26 cellular contexts compared by ENCODE assay signal in genomic region chr7:137851361-137851945, GRCh38. TPM values are rescaled to one million over a fixed set of nuclear protein-coding genes. Genes with fewer than 3 reads are reported as not detected.
DNase-seq lines count a peak whose midpoint lies in the region; ATAC-seq, FAIRE-seq and TF ChIP-seq lines count a peak whose summit lies in the region.
"Had no signal": no experiment of that assay in that cellular context is flagged by ENCODE, and none has a peak within 500 bp of the region (broad histone marks: within the 10 kb centered on the region; RNA-seq: fewer than 3 reads in every experiment).

No MANE protein-coding gene starts in this region.

- H3K4me3 Mint-ChIP-seq in T-helper 17 cell = no peak overlapping the region
- H3K4me3 Mint-ChIP-seq: activated CD4-positive, alpha-beta T cell treated with anti-CD3 and anti-CD28 coated beads, Interleukin-2, amount 10 ng/mL, durations not matched to agents 24 days and 14 days; CD4-positive, CD25-positive, alpha-beta regulatory T cell; dendritic cell treated with granulocyte-macrophage colony-stimulating factor and Interleukin-4, amounts not matched to agents 40 ng/mL and 50 ng/mL, for 4 days; H9; nephron had no signal

- intact Hi-C loops in IMR-90 (cut with micrococcal nuclease) = no loop called here
- intact Hi-C loops in dorsolateral prefrontal cortex (cut with DNase I) = no loop called here

- POLR2A ChIA-PET in IMR-90 (lab: Charles Lee; ENCODE audit: unreplicated experiment) = no interaction called here

- no CpG with 5 or more reads among the region's 2 CpGs for WGBS in IMR-90 (ENCODE audit: extremely low coverage in 2 of 2, insufficient read length in 1 of 2), 2 experiments

- no peak overlapping the region for H2BK15ac ChIP-seq in IMR-90 (ENCODE audit: low read depth, low read length)

- H3K27ac ChIP-seq in IMR-90 (ENCODE audit: insufficient read depth, low read length) (no peak overlapping the region), dorsolateral prefrontal cortex (no peak overlapping the region)
- H3K27ac ChIP-seq: adrenal gland, cardiac muscle cell, sigmoid colon, SJSA1, testis had no signal

- H2AK9ac ChIP-seq in IMR-90 (replicated peaks; ENCODE audit: low read depth, low read length, poor library complexity) = no peak overlapping the region

- in situ Hi-C loops in IMR-90 (cut with MboI; ENCODE audit: low sequenced_read_pairs) = no loop called here
- in situ Hi-C loops in GM13977 (cut with MboI; ENCODE audit: low pct_unique_long_range_greater_than_20kb, low sequenced_read_pairs, unreplicated experiment) = no loop called here

- DNase-seq in EH (ENCODE audit: low read depth) (peak; percentile 61), IMR-90 (peak; percentile 58), bronchial epithelial cell (ENCODE audit: low read depth) (peak; percentile 69), kidney glomerular epithelial cell (lab: John Stamatoyannopoulos, UW) (peak; percentile 2), T-helper 17 cell (no peak), GM13977 (ENCODE audit: low spot score) (no peak), dorsolateral prefrontal cortex (no peak), NCI-H526 treated with DMSO at 0.1 percent for 48 hours (lab: John Stamatoyannopoulos, UW) (no peak)
- DNase-seq: activated CD4-positive, alpha-beta T cell treated with anti-CD3 and anti-CD28 coated beads, Interleukin-2, amount 10 ng/mL, durations not matched to agents 24 days and 14 days; activated effector memory CD4-positive, alpha-beta T cell treated with Interleukin-2 at 50 U/mL for 16 hours; adrenal gland; CD4-positive, CD25-positive, alpha-beta regulatory T cell; foreskin melanocyte; GDM1; H9; hippocampal formation; KG1; NCI-H187 treated with DMSO at 0.1 percent for 48 hours; NCI-H345; sigmoid colon; testis had no signal

- peak overlapping the region; percentile 68; the same call in 1 of the 2 replicates for H3K23ac ChIP-seq in IMR-90 (ENCODE audit: low read depth, low read length)

- dilution Hi-C loops in IMR-90 (cut with HindIII; ENCODE audit: low sequenced_read_pairs, unreplicated experiment) = no loop called here

- H3K18ac ChIP-seq in IMR-90 (ENCODE audit: low read depth, low read length) = no peak overlapping the region

- no peak overlapping the region for H2BK20ac ChIP-seq in IMR-90 (ENCODE audit: low read depth, low read length)

- H3K4me3 ChIP-seq in IMR-90 (ENCODE audit: insufficient read depth, low read depth, low read length) = no peak overlapping the region
- H3K4me3 ChIP-seq in bronchial epithelial cell (ENCODE audit: low read depth, low read length) = no peak overlapping the region
- H3K4me3 ChIP-seq in dorsolateral prefrontal cortex = no peak overlapping the region
- H3K4me3 ChIP-seq: adrenal gland, cardiac muscle cell, sigmoid colon, SJSA1, testis had no signal

- TF ChIP-seq RAD21 in IMR-90 (IDR thresholded peaks at IDR 0.05; ENCODE audit: low read length) = no peak

- peaks cover 17% of the 10 kb centered on the region for H3K27me3 Mint-ChIP-seq in T-helper 17 cell

- CTCF ChIA-PET in IMR-90 (lab: Yijun Ruan, JAX) = no interaction called here

- H2BK5ac ChIP-seq in IMR-90 (ENCODE audit: low read depth, low read length, poor library complexity, severe bottlenecking) = peak overlapping the region; percentile 16

- no peak for FAIRE-seq in bronchial epithelial cell (lab: Jason Lieb, UNC)

- H3K79me1 ChIP-seq in IMR-90 (ENCODE audit: low read depth in 1 of 2, low read length in 2 of 2) = no peaks in the 10 kb centered on the region; a peak in 1 of 4 replicates

- H3K4me1 ChIP-seq in IMR-90 (ENCODE audit: control insufficient read depth, insufficient read depth, low read length) = peaks cover 13% of the 10 kb centered on the region; the same call in 1 of the 2 replicates
- H3K4me1 ChIP-seq: testis had no signal

- no peak overlapping the region for H4K91ac ChIP-seq in IMR-90 (ENCODE audit: insufficient read depth, low read depth, low read length)

- H3K36me3 ChIP-seq in IMR-90 (ENCODE audit: control insufficient read depth, insufficient read depth, low read length) = 0 out of 2 replicates have a peak, but pooled peaks cover 2% of the 10 kb centered on the region
- H3K36me3 ChIP-seq in bronchial epithelial cell (ENCODE audit: control insufficient read depth, insufficient read depth, low read length) = no peaks in the 10 kb centered on the region
- H3K36me3 ChIP-seq: adrenal gland, cardiac muscle cell, SJSA1 had no signal

- no peak overlapping the region for H4K5ac ChIP-seq in IMR-90 (ENCODE audit: low read depth, low read length)

- no peak overlapping the region for H3K27ac Mint-ChIP-seq in T-helper 17 cell
- H3K27ac Mint-ChIP-seq: activated CD4-positive, alpha-beta T cell treated with anti-CD3 and anti-CD28 coated beads, Interleukin-2, amount 10 ng/mL, durations not matched to agents 24 days and 14 days; CD4-positive, CD25-positive, alpha-beta regulatory T cell; dendritic cell treated with granulocyte-macrophage colony-stimulating factor and Interleukin-4, amounts not matched to agents 40 ng/mL and 50 ng/mL, for 4 days; H9; nephron had no signal

- no peak overlapping the region; a peak in 1 of 4 replicates for H4K8ac ChIP-seq in IMR-90 (ENCODE audit: low read depth in 2 of 2, low read length in 2 of 2)

- no peak overlapping the region for H3K9ac ChIP-seq in IMR-90 (ENCODE audit: low read depth, low read length)

- no peaks in the 10 kb centered on the region for H3K4me1 Mint-ChIP-seq in T-helper 17 cell
- H3K4me1 Mint-ChIP-seq: nephron had no signal

- H3K36me3 Mint-ChIP-seq in T-helper 17 cell (ENCODE audit: low read depth) = no peaks in the 10 kb centered on the region
- H3K36me3 Mint-ChIP-seq: CD4-positive, CD25-positive, alpha-beta regulatory T cell had no signal

- H4K20me1 ChIP-seq in IMR-90 (ENCODE audit: insufficient read depth, low read length) = no peaks in the 10 kb centered on the region; the same call in 1 of the 2 replicates

- no peak overlapping the region for H3K4ac ChIP-seq in IMR-90 (ENCODE audit: low read depth, low read length)

- no TSS peak for BruUV-seq in IMR-90 (replicated peaks; lab: Mats Ljungman, UMichigan)

- TF ChIP-seq POLR2A in IMR-90 (IDR thresholded peaks at IDR 0.05; ENCODE audit: low read depth, low read length) = no peak

- no peaks in the 10 kb centered on the region for H3K9me3 ChIP-seq in IMR-90 (ENCODE audit: control insufficient read depth, insufficient read depth, low read length)
- H3K9me3 ChIP-seq in T-helper 17 cell (ENCODE audit: control insufficient read depth, low read length, poor library complexity, severe bottlenecking) = no peaks in the 10 kb centered on the region
- H3K9me3 ChIP-seq: adrenal gland, sigmoid colon, testis had no signal

- H3K27me3 ChIP-seq in IMR-90 (ENCODE audit: control insufficient read depth, insufficient read depth, low read length) (no peaks in the 10 kb centered on the region; the same call in 1 of the 2 replicates), bronchial epithelial cell (ENCODE audit: control insufficient read depth, insufficient read depth, low read length) (peaks cover 16% of the 10 kb centered on the region), dorsolateral prefrontal cortex (no peaks in the 10 kb centered on the region)
- H3K27me3 ChIP-seq: adrenal gland, testis had no signal

- peaks cover 7% of the 10 kb centered on the region; the same call in 1 of the 2 replicates for H3K9me1 ChIP-seq in IMR-90 (ENCODE audit: insufficient read depth, low read length)

- H2BK120ac ChIP-seq in IMR-90 (ENCODE audit: low read depth, low read length) = no peak overlapping the region

- H3K4me2 ChIP-seq in IMR-90 (ENCODE audit: low read depth, low read length) = no peak overlapping the region

- no peak overlapping the region for H2AK5ac ChIP-seq in IMR-90 (ENCODE audit: low read depth, low read length)

- 0 out of 2 replicates have a peak overlapping the region, but pooled peaks have one; percentile 12 for H3K14ac ChIP-seq in IMR-90 (replicated peaks; ENCODE audit: low read depth, low read length)

- ATAC-seq in IMR-90 (ENCODE audit: low read depth) (no peak), T-helper 17 cell (no peak)
- ATAC-seq: Panc1 had no signal

- TF ChIP-seq CTCF in IMR-90 (conservative IDR thresholded peaks at IDR 0.05; ENCODE audit: low read depth, low read length) (no peak), bronchial epithelial cell (IDR thresholded peaks at IDR 0.05; ENCODE audit: insufficient read depth, low read length, severe bottlenecking) (no peak), GM13977 (IDR thresholded peaks at IDR 0.05; ENCODE audit: extremely low read depth, insufficient read depth, missing control alignments) (no peak), dorsolateral prefrontal cortex (IDR thresholded peaks at IDR 0.05 in 54 of 56, conservative IDR thresholded peaks at IDR 0.05 in 2 of 56; ENCODE audit: low read depth in 1 of 56, partially characterized antibody in 56 of 56) (no peak)

- no peak overlapping the region for H3K56ac ChIP-seq in IMR-90 (ENCODE audit: extremely low read depth, insufficient read depth, low read length)

- no peak overlapping the region for H2AFZ ChIP-seq in IMR-90 (replicated peaks; ENCODE audit: low read length, poor library complexity)

TF ChIP-seq in IMR-90, 13 proteins besides CTCF, POLR2A, EP300 and RAD21:
- TF ChIP-seq CEBPB (IDR thresholded peaks at IDR 0.05; ENCODE audit: low read depth, low read length) (peak; percentile 36; the same call in 1 of the 2 replicates), MAFK (IDR thresholded peaks at IDR 0.05; ENCODE audit: low read depth, low read length) (no peak)

RNA-seq across cellular contexts. Expression of gene DGKI, which starts 4.7 kb away (rescaled TPM):
- total RNA-seq in IMR-90 (2012; rRNA removed) (15.3 and 15.8 TPM in 2 replicates), bronchial epithelial cell (under 0.01 and 0.38 TPM in 2 replicates), T-helper 17 cell (under 1 TPM; 0.02 to 0.26 TPM), dorsolateral prefrontal cortex (100 to 1,000 TPM in 70 of 120 experiments, 10 to 100 TPM in 50; 46.2 to 154 (median 103) TPM)
- 3.8 and 3.9 TPM in 2 replicates for polyA plus RNA-seq in IMR-90 (2012; rRNA removed)
- 1.8 and 2.6 TPM in 2 replicates for polyA plus RNA-seq in IMR-90 (2012; cell fraction: cytosol; rRNA removed)
- 6.1 and 19.7 TPM in 2 replicates for polyA plus RNA-seq in IMR-90 (2012; cell fraction: nucleus; rRNA removed; ENCODE audit: low replicate concordance)
- total RNA-seq: CD4-positive, CD25-positive, alpha-beta regulatory T cell had no signal
- polyA plus RNA-seq: CD4-positive, CD25-positive, alpha-beta regulatory T cell had no signal

Comparison
In these comparisons a context has a peak if more than half of its experiments do, and no peak if none do; other contexts are left out.
1. DNase-seq: peak in EH (single experiment), IMR-90 (single experiment), bronchial epithelial cell (single experiment) and kidney glomerular epithelial cell (single experiment); none in T-helper 17 cell (0 of 3), GM13977 (single experiment), dorsolateral prefrontal cortex (0 of 10) and NCI-H526 treated with DMSO at 0.1 percent for 48 hours (single experiment).
2. RNA of gene DGKI, which starts 4.7 kb away (total RNA-seq): 46.2 to 154 TPM in dorsolateral prefrontal cortex and 15.3 to 15.8 TPM in IMR-90; 0.02 to 0.26 TPM in T-helper 17 cell and under 0.01 to 0.38 TPM in bronchial epithelial cell; every median in the first group is over 10 times any median in the second.